ENCODE assay signal across 8 cellular contexts in the genomic region with DNA sequence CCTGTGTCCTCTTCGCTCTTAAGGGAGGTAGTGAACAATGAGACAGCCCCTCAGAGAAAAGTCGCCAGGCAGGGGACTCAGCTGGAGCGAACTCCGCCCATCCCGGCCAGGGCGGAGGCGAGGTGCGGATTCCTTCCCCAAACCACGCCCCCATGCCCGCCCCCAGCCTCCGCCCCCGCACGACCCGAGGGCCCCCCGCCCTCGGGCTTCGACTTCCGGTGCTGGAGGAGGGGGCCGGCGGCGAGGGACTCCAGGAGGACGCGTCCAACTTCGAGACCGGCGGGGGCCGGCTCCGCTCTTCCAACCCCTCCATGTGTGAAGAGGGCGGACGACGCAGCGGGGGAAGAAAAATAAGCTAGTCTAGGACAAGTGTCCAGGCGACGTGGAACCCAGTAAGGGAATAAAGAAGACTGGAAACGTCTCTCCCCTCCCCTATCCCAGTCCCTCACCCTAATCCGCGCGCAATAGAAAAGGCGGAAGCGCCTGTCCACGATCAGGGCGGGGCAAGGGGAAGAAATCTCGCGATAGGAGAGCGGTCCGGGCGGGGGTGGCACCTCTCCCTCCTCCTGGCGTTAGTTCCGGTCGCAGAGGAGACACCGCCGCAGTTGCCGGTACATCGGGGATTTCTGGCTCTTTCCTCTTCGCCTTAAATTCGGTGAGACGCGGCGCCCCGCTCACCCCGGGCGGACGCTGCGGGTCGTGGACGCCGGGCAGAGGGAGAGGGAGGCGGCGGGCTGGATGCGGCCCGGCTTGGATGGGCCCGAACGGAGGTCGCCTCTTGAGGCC. TPM values are rescaled to one million over a fixed set of nuclear protein-coding genes. Genes with fewer than 3 reads are reported as not detected.
A peak's percentile ranks its signal among the peaks of the same experiment; 100 is the strongest.
DNase-seq lines count a peak whose midpoint lies in the region; ATAC-seq and TF ChIP-seq lines count a peak whose summit lies in the region.

A gene (plus strand): TSS at position 575 of the 786 bp plus-strand sequence. CDS start 1,308 bp downstream, outside the sequence.

- H3K9ac ChIP-seq in colonic mucosa (ENCODE audit: low read depth in 2 of 2, low read length in 2 of 2), result peak within 1 kb of the TSS; percentile 75 to 93

- intact Hi-C loops in colonic mucosa (cut with DNase I), result loop anchor here (2.0 to 5.0 kb wide), 2 partner anchors 45 to 99 kb away; no protein-coding TSS in a partner anchor

- no peaks in the 10 kb centered on the region for H3K27me3 ChIP-seq in BE2C
- no peaks in the 10 kb centered on the region for H3K27me3 ChIP-seq in colonic mucosa
- H3K27me3 ChIP-seq in layer of hippocampus (ENCODE audit: control insufficient read depth, insufficient read depth, low read length), result no peaks in the 10 kb centered on the region

- H3K4me1 ChIP-seq in BE2C, result no peaks in the 10 kb centered on the region
- no peaks in the 10 kb centered on the region for H3K4me1 ChIP-seq in colonic mucosa

- TF ChIP-seq CTCF in BE2C (IDR thresholded peaks at IDR 0.05; ENCODE audit: low read depth, low read length) (no peak), colonic mucosa (IDR thresholded peaks at IDR 0.05) (no peak)

- H3K36me3 ChIP-seq in BE2C (peaks cover 36% of the 10 kb centered on the region), colonic mucosa (peaks cover 21% of the 10 kb centered on the region)

- ATAC-seq in HG03460 (IDR thresholded peaks at IDR 0.05; ENCODE audit: unreplicated experiment), result peak; percentile 75

- H3K27ac ChIP-seq in colonic mucosa, result peak within 1 kb of the TSS; percentile 99
- H3K27ac ChIP-seq in layer of hippocampus (ENCODE audit: low read depth, low read length), result peak within 1 kb of the TSS; percentile 99

- H3K9me3 ChIP-seq in BE2C (no peaks in the 10 kb centered on the region), colonic mucosa (no peaks in the 10 kb centered on the region)

- H3K4me3 ChIP-seq in BE2C (ENCODE audit: low read depth, low read length) (peak within 1 kb of the TSS; percentile 82), colonic mucosa (peak within 1 kb of the TSS; percentile 98)

- DNase-seq in BE2C (peak; percentile 97), GM19240 (ENCODE audit: insufficient read length, low spot score) (peak; percentile 86), NCI-H526 (lab: John Stamatoyannopoulos, UW) (peak; percentile 94 to 97), colonic mucosa (peak; percentile 99)
- peak; percentile 98 for DNase-seq in activated CD4-positive, alpha-beta T cell treated with anti-CD3 and anti-CD28 coated beads for 48 hours
- DNase-seq in stimulated activated CD4-positive, alpha-beta T cell treated with anti-CD3 and anti-CD28 coated beads, Interleukin-1b, Interleukin-23, amount 100 ng/mL, for 4 hours (ENCODE audit: low read depth in 2 of 2), result peak; percentile 93 to 96

RNA-seq across cellular contexts. Expression of the gene that starts here (rescaled TPM):
- polyA plus RNA-seq in BE2C (2012; ENCODE audit: insufficient read depth, insufficient read length, low read depth), result 137 TPM
- 100 to 1,000 TPM; 253 to 257 TPM for total RNA-seq in colonic mucosa

Comparison
In these comparisons a context has a peak if more than half of its experiments do, and no peak if none do; other contexts are left out.
1. Peak in every context shown above with its lines: DNase-seq, ATAC-seq, H3K4me3 ChIP-seq and H3K27ac ChIP-seq.